Comparison of ENCODE assay signal across 19 cellular contexts in the genomic region with DNA sequence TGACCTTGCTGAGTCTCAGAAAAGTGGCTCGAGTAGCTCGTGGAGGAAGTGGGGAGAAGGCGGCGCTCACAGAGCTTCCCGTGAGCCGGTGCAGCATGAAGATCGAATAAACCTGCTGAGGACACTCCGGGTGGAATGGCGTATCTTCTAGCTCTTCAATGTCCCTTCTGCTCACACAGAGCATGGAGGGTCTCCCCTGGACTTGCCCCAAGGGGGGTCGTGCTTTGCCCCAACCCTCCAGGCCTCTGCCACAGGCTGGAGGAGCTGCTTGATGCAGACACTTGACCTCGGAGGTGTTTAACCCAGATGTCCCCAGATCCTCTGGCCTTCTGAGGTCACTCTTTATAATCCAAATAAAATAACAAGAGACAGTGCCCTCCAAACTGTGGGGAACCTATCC. TPM values are rescaled to one million over a fixed set of nuclear protein-coding genes. Genes with fewer than 3 reads are reported as not detected.
DNase-seq lines count a peak whose midpoint lies in the region; ATAC-seq, FAIRE-seq and TF ChIP-seq lines count a peak whose summit lies in the region.
"Had no signal": no experiment of that assay in that cellular context is flagged by ENCODE, and none has a peak within 500 bp of the region (broad histone marks: within the 10 kb centered on the region; RNA-seq: fewer than 3 reads in every experiment).

No MANE protein-coding gene starts in this region.

- H3K18ac ChIP-seq in H1 (ENCODE audit: extremely low read depth, low read length), result peak overlapping the region; percentile 44; the same call in 1 of the 2 replicates

- no peak overlapping the region for H3K4me2 ChIP-seq in H1 (ENCODE audit: insufficient read depth in 1 of 2, low read depth in 2 of 2, low read length in 2 of 2)
- H3K4me2 ChIP-seq: KMS-11 had no signal

- H2BK20ac ChIP-seq in H1 (ENCODE audit: low read length), result no peak overlapping the region

- no peak overlapping the region for H4K8ac ChIP-seq in H1 (ENCODE audit: extremely low read depth, insufficient read depth, low read length)

- intact Hi-C loops in heart left ventricle (cut with DNase I), result no loop called here
- intact Hi-C loops in vagina (cut with DNase I), result no loop called here
- intact Hi-C loops in CD4-positive, alpha-beta T cell (cut with DNase I, micrococcal nuclease), result no loop called here

- 65 to 72% (median 69%) methylated on average over 11 of the region's 11 CpGs for WGBS in heart left ventricle, 4 donors
- WGBS in H1 (ENCODE audit: extremely low coverage in 1 of 2, insufficient coverage in 1 of 2, insufficient read length in 1 of 2, insufficient replicate concordance in 2 of 2, low coverage in 1 of 2, low lambda C conversion rate in 2 of 2, missing lambda C conversion rate in 1 of 2), 2 experiments, result 90% methylated on average over 11 of the region's 11 CpGs; no CpG with 5 or more reads in 1 of the 2 experiments

- H3K27ac ChIP-seq in right atrium auricular region (no peak overlapping the region), heart left ventricle (no peak overlapping the region), H1 (ENCODE audit: low read depth, low read length) (no peak overlapping the region), vagina (no peak overlapping the region)
- H3K27ac ChIP-seq in CD4-positive, alpha-beta T cell (ENCODE audit: low read depth, low read length), result no peak overlapping the region
- H3K27ac ChIP-seq: C4-2B, KMS-11, SJSA1 had no signal

- CTCF ChIA-PET in H1 (lab: Charles Lee; ENCODE audit: partially characterized antibody), result interaction anchor here (1.4 to 3.8 kb wide), 4 partner anchors 9 to 99 kb away, joined by 3 to 13 read pairs (median 5); no protein-coding TSS in a partner anchor
- CTCF ChIA-PET in CD4-positive, alpha-beta T cell (lab: Charles Lee), result no interaction called here

- H3K9me3 Mint-ChIP-seq in CD4-positive, alpha-beta T cell, result peaks cover 5% of the 10 kb centered on the region

- DNase-seq in right atrium auricular region (ENCODE audit: low spot score), result peak; percentile 34
- no peak for DNase-seq in heart left ventricle
- DNase-seq in H1 (ENCODE audit: low read depth in 1 of 2, low spot score in 2 of 2), result no peak
- peak; percentile 64 to 81 for DNase-seq in vagina (ENCODE audit: extremely low spot score in 2 of 2)
- DNase-seq in CD4-positive, alpha-beta T cell, result no peak
- no peak for DNase-seq in omental fat pad (ENCODE audit: low spot score)
- DNase-seq: EL, GOT3, HFFc6, NCI-H1092 treated with DMSO at 0.1 percent for 48 hours, NCI-H2081 treated with DMSO at 0.1 percent for 48 hours, NCI-H510A treated with DMSO at 0.1 percent for 48 hours, NCI-H82, PC-3 had no signal

- H3K14ac ChIP-seq in H1 (ENCODE audit: insufficient read length), result no peak overlapping the region

- H4K5ac ChIP-seq in H1 (ENCODE audit: insufficient read length, low read depth, low read length), result no peak overlapping the region

- H3K36me3 ChIP-seq in right atrium auricular region (no peaks in the 10 kb centered on the region), heart left ventricle (no peaks in the 10 kb centered on the region), H1 (ENCODE audit: control insufficient read depth in 2 of 4, insufficient read depth in 4 of 4, low read length in 3 of 4) (no peaks in the 10 kb centered on the region), vagina (no peaks in the 10 kb centered on the region)
- H3K36me3 ChIP-seq: SJSA1 had no signal

- POLR2A ChIA-PET in H1 (lab: Charles Lee; ENCODE audit: partially characterized antibody), result interaction anchor here (0.8 to 2.2 kb wide), 2 partner anchors 13 to 121 kb away, joined by 3 to 4 read pairs; a partner anchor contains a TSS
- POLR2A ChIA-PET in CD4-positive, alpha-beta T cell (lab: Charles Lee), result interaction anchor here (1.0 kb wide), 1 partner anchor 37 kb away, joined by 4 read pairs; a partner anchor contains a TSS

- no peaks in the 10 kb centered on the region for H3K79me2 ChIP-seq in H1 (ENCODE audit: control insufficient read depth in 1 of 2, insufficient read depth in 2 of 2, low read length in 2 of 2)

- no peaks in the 10 kb centered on the region for H3K36me3 Mint-ChIP-seq in CD4-positive, alpha-beta T cell (ENCODE audit: low read depth)

- H3K27me3 ChIP-seq in right atrium auricular region (no peaks in the 10 kb centered on the region), heart left ventricle (peaks cover 0 to 34% (median 9%) of the 10 kb centered on the region in 9 donors), H1 (replicated peaks in 1 of 4; ENCODE audit: control insufficient read depth in 3 of 4, extremely low read depth in 1 of 4, insufficient read depth in 3 of 4, low read length in 3 of 4) (no peaks in the 10 kb centered on the region), vagina (no peaks in the 10 kb centered on the region)
- peaks cover 26% of the 10 kb centered on the region for H3K27me3 ChIP-seq in CD4-positive, alpha-beta T cell (ENCODE audit: control insufficient read depth, insufficient read depth, low read length)

- 0 out of 2 replicates have a peak overlapping the region, but pooled peaks have one; percentile 2 for H2BK5ac ChIP-seq in H1 (ENCODE audit: low read depth, low read length)

- H3K4me3 ChIP-seq in right atrium auricular region (no peak overlapping the region), heart left ventricle (no peak overlapping the region), H1 (ENCODE audit: extremely low read depth in 1 of 4, insufficient read depth in 2 of 4, low read depth in 3 of 4, low read length in 4 of 4) (no peak overlapping the region), vagina (no peak overlapping the region)
- H3K4me3 ChIP-seq: SJSA1 had no signal

- no peak overlapping the region for H3K9ac ChIP-seq in H1 (replicated peaks in 1 of 4; ENCODE audit: extremely low read depth in 1 of 4, low read depth in 3 of 4, low read length in 3 of 4)
- H3K9ac ChIP-seq: KMS-11 had no signal

- TF ChIP-seq CTCF in right atrium auricular region (IDR thresholded peaks at IDR 0.05), result no peak
- TF ChIP-seq CTCF in heart left ventricle (IDR thresholded peaks at IDR 0.05), result no peak
- TF ChIP-seq CTCF in H1 (IDR thresholded peaks at IDR 0.05; ENCODE audit: control extremely low read depth in 1 of 3, insufficient read depth in 1 of 3, low read depth in 1 of 3, low read length in 3 of 3), result no peak
- no peak for TF ChIP-seq CTCF in vagina (IDR thresholded peaks at IDR 0.05)
- no peak for TF ChIP-seq CTCF in CD4-positive, alpha-beta T cell (IDR thresholded peaks at IDR 0.05)
- TF ChIP-seq CTCF in omental fat pad (IDR thresholded peaks at IDR 0.05), result no peak

- H3K4me1 Mint-ChIP-seq in CD4-positive, alpha-beta T cell (ENCODE audit: low read depth), result peaks cover 19% of the 10 kb centered on the region

- no peak overlapping the region for H3K4ac ChIP-seq in H1 (replicated peaks; ENCODE audit: insufficient read length, low read depth, low read length)

- no peak overlapping the region for H4K91ac ChIP-seq in H1 (replicated peaks; ENCODE audit: insufficient read length, low read length)

- no peak for TF ChIP-seq EP300 in H1 (IDR thresholded peaks at IDR 0.05; ENCODE audit: borderline replicate concordance in 1 of 2, low read depth in 2 of 2, low read length in 2 of 2)

- H2BK120ac ChIP-seq in H1 (replicated peaks; ENCODE audit: low read depth, low read length), result no peak overlapping the region

- H3K23me2 ChIP-seq in H1 (ENCODE audit: low read depth, low read length), result no peaks in the 10 kb centered on the region

- no peak overlapping the region; the same call in 1 of the 2 replicates for H2AK5ac ChIP-seq in H1 (ENCODE audit: low read depth, low read length)

- TF ChIP-seq POLR2A in heart left ventricle (IDR thresholded peaks at IDR 0.05) (no peak), H1 (IDR thresholded peaks at IDR 0.05; ENCODE audit: control extremely low read depth in 1 of 2, low read depth in 2 of 2, low read length in 2 of 2) (no peak), vagina (IDR thresholded peaks at IDR 0.05) (no peak)

- no peak overlapping the region for H3K23ac ChIP-seq in H1 (ENCODE audit: insufficient read length)

- H3K9me3 ChIP-seq in right atrium auricular region (peaks cover 5 to 18% of the 10 kb centered on the region in 2 donors), heart left ventricle (peaks cover 0 to 27% (median 14%) of the 10 kb centered on the region in 12 donors), H1 (ENCODE audit: insufficient read depth in 2 of 2, low read depth in 1 of 2, low read length in 1 of 2) (peaks cover 0 to 4% of the 10 kb centered on the region in 2 experiments; a peak in 1 of 4 replicates), vagina (no peaks in the 10 kb centered on the region)
- peaks cover 11% of the 10 kb centered on the region for H3K9me3 ChIP-seq in CD4-positive, alpha-beta T cell (ENCODE audit: control insufficient read depth, low read length)

- no peak overlapping the region for H3K56ac ChIP-seq in H1 (replicated peaks; ENCODE audit: insufficient read length, low read depth, low read length)

- no peak overlapping the region for H2BK15ac ChIP-seq in H1 (ENCODE audit: low read length)

- H3K4me1 ChIP-seq in right atrium auricular region (no peaks in the 10 kb centered on the region), heart left ventricle (peaks cover 0 to 6% (median 0%) of the 10 kb centered on the region in 12 donors), H1 (replicated peaks in 1 of 4; ENCODE audit: control insufficient read depth in 3 of 4, insufficient read depth in 4 of 4, low read length in 3 of 4) (peaks cover 0 to 28% (median 16%) of the 10 kb centered on the region in 4 experiments; a peak in 6 of 7 replicates), vagina (no peaks in the 10 kb centered on the region)
- H3K4me1 ChIP-seq: SJSA1 had no signal

- no peak overlapping the region for H3K27ac Mint-ChIP-seq in CD4-positive, alpha-beta T cell
- H3K27ac Mint-ChIP-seq: HFFc6 had no signal

- no peak overlapping the region for H2AFZ ChIP-seq in H1 (ENCODE audit: low read length)

- H4K20me1 ChIP-seq in H1 (replicated peaks in 1 of 2; ENCODE audit: control insufficient read depth in 1 of 2, insufficient read depth in 2 of 2, low read length in 2 of 2), result no peaks in the 10 kb centered on the region

- TF ChIP-seq RAD21 in H1 (IDR thresholded peaks at IDR 0.05 in 1 of 2, conservative IDR thresholded peaks at IDR 0.05 in 1 of 2; ENCODE audit: low read depth in 2 of 2, low read length in 2 of 2), result no peak

- ATAC-seq in heart left ventricle (no peak), omental fat pad (ENCODE audit: low FRiP score) (no peak)
- ATAC-seq in CD4-positive, alpha-beta T cell (ENCODE audit: poor library complexity), result no peak
- ATAC-seq: PC-3 had no signal

- H3K27me3 Mint-ChIP-seq in CD4-positive, alpha-beta T cell, result peaks cover 51% of the 10 kb centered on the region

- H3K79me1 ChIP-seq in H1 (ENCODE audit: low read depth, low read length), result peaks cover 3% of the 10 kb centered on the region; the same call in 1 of the 2 replicates

- H3K4me3 Mint-ChIP-seq in CD4-positive, alpha-beta T cell, result no peak overlapping the region
- H3K4me3 Mint-ChIP-seq: HFFc6 had no signal

- H2BK12ac ChIP-seq in H1 (ENCODE audit: low read depth, low read length), result peak overlapping the region; percentile 80; the same call in 1 of the 2 replicates

- FAIRE-seq in H1 (lab: Jason Lieb, UNC), result no peak

RNA-seq across cellular contexts. Expression of a gene that starts 2.2 kb away (rescaled TPM):
- total RNA-seq in right atrium auricular region (not detected), heart left ventricle (not detected), vagina (not detected), omental fat pad (not detected)
- polyA plus RNA-seq in heart left ventricle (not detected), H1 (2011; rRNA removed) (not detected in 2 replicates)
- total RNA-seq in H1 (2021; fragmentation: NEBNext Ultra II Directional; extraction: Animal tissue kit (Norgen Biotek cat#: 25700)), result not detected in 2 replicates
- polyA plus RNA-seq in H1 (2011; cell fraction: cytosol; rRNA removed), result not detected
- polyA plus RNA-seq in H1 (2011; cell fraction: nucleus; rRNA removed), result not detected
- 0.20 to 0.44 TPM in 2 of 4 replicates, not detected in the others for polyA plus RNA-seq in H1 (2012, experiment 1 of 2)
- polyA plus RNA-seq in H1 (2012, experiment 2 of 2), result not detected
- polyA plus RNA-seq in H1 (2013, experiment 1 of 2), result not detected
- polyA plus RNA-seq in H1 (2013, experiment 2 of 2), result not detected
- not detected in 2 replicates for polyA minus RNA-seq in H1 (2011; rRNA and poly(A)+ RNA removed)
- polyA minus RNA-seq in H1 (2011; cell fraction: cytosol; rRNA and poly(A)+ RNA removed), result not detected
- polyA minus RNA-seq in H1 (2011; cell fraction: nucleus; rRNA and poly(A)+ RNA removed), result not detected
- not detected for total RNA-seq in CD4-positive, alpha-beta T cell
- total RNA-seq: Caco-2, HFFc6, M059J, PC-3, SJSA1 had no signal

RNA-seq across cellular contexts. Expression of a gene that starts 12.8 kb away (rescaled TPM):
- not detected for total RNA-seq in right atrium auricular region
- not detected for total RNA-seq in heart left ventricle
- polyA plus RNA-seq in heart left ventricle, result not detected
- total RNA-seq in H1 (2021; fragmentation: NEBNext Ultra II Directional; extraction: Animal tissue kit (Norgen Biotek cat#: 25700)), result 0.73 TPM in 1 of 2 replicates, not detected in the other
- polyA plus RNA-seq in H1 (2011; rRNA removed), result 0.17 and 0.50 TPM in 2 replicates
- polyA plus RNA-seq in H1 (2011; cell fraction: cytosol; rRNA removed), result not detected
- polyA plus RNA-seq in H1 (2011; cell fraction: nucleus; rRNA removed), result 0.76 TPM
- 0.49 TPM in 1 of 4 replicates, not detected in the others for polyA plus RNA-seq in H1 (2012, experiment 1 of 2)
- polyA plus RNA-seq in H1 (2012, experiment 2 of 2), result not detected
- polyA plus RNA-seq in H1 (2013, experiment 1 of 2), result 0.14 TPM
- not detected for polyA plus RNA-seq in H1 (2013, experiment 2 of 2)
- polyA minus RNA-seq in H1 (2011; rRNA and poly(A)+ RNA removed), result 2.6 and 2.8 TPM in 2 replicates
- not detected for polyA minus RNA-seq in H1 (2011; cell fraction: cytosol; rRNA and poly(A)+ RNA removed)
- 5.4 TPM for polyA minus RNA-seq in H1 (2011; cell fraction: nucleus; rRNA and poly(A)+ RNA removed)
- not detected for total RNA-seq in vagina
- total RNA-seq in CD4-positive, alpha-beta T cell, result not detected
- total RNA-seq in omental fat pad, result not detected
- total RNA-seq: Caco-2, HFFc6, M059J, SJSA1 had no signal

RNA-seq across cellular contexts. Expression of a gene that starts 16.6 kb away (rescaled TPM):
- not detected for total RNA-seq in right atrium auricular region
- total RNA-seq in heart left ventricle, result 1 to 10 TPM in 3 of 9 donors, under 1 TPM in 4, not detected in 2; 0.07 to 2.5 (median 0.71) TPM
- 1 to 10 TPM in 1 of 2 donors, under 1 TPM in 1; 0.01 to 2.6 TPM for polyA plus RNA-seq in heart left ventricle
- 0.58 and 1.1 TPM in 2 replicates for total RNA-seq in H1 (2021; fragmentation: NEBNext Ultra II Directional; extraction: Animal tissue kit (Norgen Biotek cat#: 25700))
- polyA plus RNA-seq in H1 (2011; rRNA removed), result 0.89 and 1.5 TPM in 2 replicates
- 1.3 TPM for polyA plus RNA-seq in H1 (2011; cell fraction: cytosol; rRNA removed)
- polyA plus RNA-seq in H1 (2011; cell fraction: nucleus; rRNA removed), result 5.0 TPM
- 1.3 to 2.9 TPM (median 2.1 TPM) in 4 replicates for polyA plus RNA-seq in H1 (2012, experiment 1 of 2)
- 0.75 TPM for polyA plus RNA-seq in H1 (2012, experiment 2 of 2)
- 0.14 TPM for polyA plus RNA-seq in H1 (2013, experiment 1 of 2)
- 0.11 TPM for polyA plus RNA-seq in H1 (2013, experiment 2 of 2)
- 1.4 and 2.0 TPM in 2 replicates for polyA minus RNA-seq in H1 (2011; rRNA and poly(A)+ RNA removed)
- 1.2 TPM for polyA minus RNA-seq in H1 (2011; cell fraction: cytosol; rRNA and poly(A)+ RNA removed)
- polyA minus RNA-seq in H1 (2011; cell fraction: nucleus; rRNA and poly(A)+ RNA removed), result 3.9 TPM
- not detected for total RNA-seq in vagina
- not detected for total RNA-seq in CD4-positive, alpha-beta T cell
- under 1 TPM in 1 of 4 donors, not detected in 3; 0.19 TPM for total RNA-seq in omental fat pad
- total RNA-seq: HFFc6, M059J, SJSA1 had no signal

RNA-seq across cellular contexts. Expression of a gene that starts 28.0 kb away (rescaled TPM):
- total RNA-seq in right atrium auricular region, result not detected
- total RNA-seq in heart left ventricle, result not detected
- not detected for polyA plus RNA-seq in heart left ventricle
- not detected in 2 replicates for total RNA-seq in H1 (2021; fragmentation: NEBNext Ultra II Directional; extraction: Animal tissue kit (Norgen Biotek cat#: 25700))
- polyA plus RNA-seq in H1 (2011; rRNA removed), result 0.46 and 0.50 TPM in 2 replicates
- 0.13 TPM for polyA plus RNA-seq in H1 (2011; cell fraction: cytosol; rRNA removed)
- polyA plus RNA-seq in H1 (2011; cell fraction: nucleus; rRNA removed), result 1.3 TPM
- polyA plus RNA-seq in H1 (2012, experiment 1 of 2), result not detected in 4 replicates
- polyA plus RNA-seq in H1 (2012, experiment 2 of 2), result not detected
- not detected for polyA plus RNA-seq in H1 (2013, experiment 1 of 2)
- not detected for polyA plus RNA-seq in H1 (2013, experiment 2 of 2)
- polyA minus RNA-seq in H1 (2011; rRNA and poly(A)+ RNA removed), result 2.9 and 4.0 TPM in 2 replicates
- 1.7 TPM for polyA minus RNA-seq in H1 (2011; cell fraction: cytosol; rRNA and poly(A)+ RNA removed)
- polyA minus RNA-seq in H1 (2011; cell fraction: nucleus; rRNA and poly(A)+ RNA removed), result 14.5 TPM
- total RNA-seq in vagina, result not detected
- total RNA-seq in CD4-positive, alpha-beta T cell, result not detected
- total RNA-seq in omental fat pad, result not detected
- total RNA-seq: Caco-2, HFFc6, M059J, PC-3, SJSA1 had no signal

RNA-seq across cellular contexts. Expression of a gene that starts 37.0 kb away (rescaled TPM):
- total RNA-seq in right atrium auricular region, result not detected
- total RNA-seq in heart left ventricle, result not detected
- not detected for polyA plus RNA-seq in heart left ventricle
- not detected in 2 replicates for total RNA-seq in H1 (2021; fragmentation: NEBNext Ultra II Directional; extraction: Animal tissue kit (Norgen Biotek cat#: 25700))
- polyA plus RNA-seq in H1 (2011; rRNA removed), result not detected in 2 replicates
- not detected for polyA plus RNA-seq in H1 (2011; cell fraction: cytosol; rRNA removed)
- polyA plus RNA-seq in H1 (2011; cell fraction: nucleus; rRNA removed), result not detected
- polyA plus RNA-seq in H1 (2012, experiment 1 of 2), result not detected in 4 replicates
- polyA plus RNA-seq in H1 (2012, experiment 2 of 2), result not detected
- polyA plus RNA-seq in H1 (2013, experiment 1 of 2), result not detected
- not detected for polyA plus RNA-seq in H1 (2013, experiment 2 of 2)
- not detected in 2 replicates for polyA minus RNA-seq in H1 (2011; rRNA and poly(A)+ RNA removed)
- not detected for polyA minus RNA-seq in H1 (2011; cell fraction: cytosol; rRNA and poly(A)+ RNA removed)
- not detected for polyA minus RNA-seq in H1 (2011; cell fraction: nucleus; rRNA and poly(A)+ RNA removed)
- total RNA-seq in vagina, result not detected
- total RNA-seq in CD4-positive, alpha-beta T cell, result not detected
- not detected for total RNA-seq in omental fat pad
- total RNA-seq: Caco-2, HFFc6, M059J, PC-3, SJSA1 had no signal

Comparison
In these comparisons a context has a peak if more than half of its experiments do, and no peak if none do; other contexts are left out.
1. DNase-seq: peak in right atrium auricular region (single experiment) and vagina (2 of 2); none in heart left ventricle (0 of 5), H1 (0 of 2), CD4-positive, alpha-beta T cell (0 of 10) and omental fat pad (single experiment).